Comparison of ENCODE assay signal across 17 cellular contexts in genomic region chr1:29650476-29650875, GRCh38.
DNase-seq lines count a peak whose midpoint lies in the region; ATAC-seq, FAIRE-seq and TF ChIP-seq lines count a peak whose summit lies in the region.
"Had no signal": no experiment of that assay in that cellular context is flagged by ENCODE, and none has a peak within 500 bp of the region (broad histone marks: within the 10 kb centered on the region; RNA-seq: fewer than 3 reads in every experiment).

No MANE protein-coding gene starts in this region.

- H3K27ac ChIP-seq in H9 (ENCODE audit: insufficient read length, low read depth, low read length) = no peak overlapping the region
- no peak overlapping the region for H3K27ac ChIP-seq in colonic mucosa

- H3K27me3 Mint-ChIP-seq in activated CD4-positive, alpha-beta memory T cell treated with anti-CD3 and anti-CD28 coated beads, Interleukin-2, amount 10 ng/mL, durations not matched to agents 7 days and 5 days = peaks cover 10% of the 10 kb centered on the region
- peaks cover 16% of the 10 kb centered on the region for H3K27me3 Mint-ChIP-seq in activated CD4-positive, alpha-beta memory T cell treated with anti-CD3 and anti-CD28 coated beads for 36 hours
- H3K27me3 Mint-ChIP-seq in H9 (ENCODE audit: low read depth) = no peaks in the 10 kb centered on the region; the same call in 1 of the 2 replicates
- peaks cover 13 to 52% (median 31%) of the 10 kb centered on the region in 5 donors for H3K27me3 Mint-ChIP-seq in naive thymus-derived CD8-positive, alpha-beta T cell

- no peak overlapping the region for H3K4me3 ChIP-seq in colonic mucosa
- H3K4me3 ChIP-seq: MG63 had no signal

- H3K4me1 ChIP-seq in H9 (ENCODE audit: insufficient read depth, low read length) (no peaks in the 10 kb centered on the region), colonic mucosa (no peaks in the 10 kb centered on the region)

- no peak overlapping the region for H3K18ac ChIP-seq in H9 (ENCODE audit: insufficient read length, low read depth, low read length)

- no peak overlapping the region for H3T11ph ChIP-seq in H9 (ENCODE audit: low read length)

- H4K8ac ChIP-seq in H9 (replicated peaks; ENCODE audit: insufficient read length, low read depth, low read length) = no peak overlapping the region

- no peaks in the 10 kb centered on the region for H3K9me3 Mint-ChIP-seq in activated CD4-positive, alpha-beta memory T cell treated with anti-CD3 and anti-CD28 coated beads, Interleukin-2, amount 10 ng/mL, durations not matched to agents 7 days and 5 days
- H3K9me3 Mint-ChIP-seq in activated CD4-positive, alpha-beta memory T cell treated with anti-CD3 and anti-CD28 coated beads for 36 hours = no peaks in the 10 kb centered on the region
- H3K9me3 Mint-ChIP-seq in H9 = no peaks in the 10 kb centered on the region
- H3K9me3 Mint-ChIP-seq in naive thymus-derived CD8-positive, alpha-beta T cell = peaks cover 0 to 5% (median 0%) of the 10 kb centered on the region in 9 donors

- no peaks in the 10 kb centered on the region for H4K20me1 ChIP-seq in H9 (ENCODE audit: control insufficient read depth, insufficient read depth, insufficient read length)

- H3K23me2 ChIP-seq in H9 (ENCODE audit: insufficient read length, low read depth, low read length, poor library complexity, severe bottlenecking) = no peaks in the 10 kb centered on the region

- no peak overlapping the region for H3K27ac Mint-ChIP-seq in activated CD4-positive, alpha-beta memory T cell treated with anti-CD3 and anti-CD28 coated beads, Interleukin-2, amount 10 ng/mL, durations not matched to agents 7 days and 5 days
- H3K27ac Mint-ChIP-seq in activated CD4-positive, alpha-beta memory T cell treated with anti-CD3 and anti-CD28 coated beads for 36 hours = no peak overlapping the region
- no peak overlapping the region for H3K27ac Mint-ChIP-seq in H9
- H3K27ac Mint-ChIP-seq in naive thymus-derived CD8-positive, alpha-beta T cell = no peak overlapping the region

- H2BK12ac ChIP-seq in H9 (ENCODE audit: insufficient read length, low read depth, low read length) = no peak overlapping the region

- no peak overlapping the region for H3K9ac ChIP-seq in H9 (ENCODE audit: extremely low read depth, insufficient read length, low read length)
- H3K9ac ChIP-seq in colonic mucosa (ENCODE audit: low read depth in 2 of 2, low read length in 2 of 2) = no peak overlapping the region

- no peak overlapping the region for H2BK15ac ChIP-seq in H9 (ENCODE audit: low read depth, low read length)

- no CpG with 5 or more reads among the region's 3 CpGs for WGBS in H9 (ENCODE audit: extremely low coverage, insufficient read length, low lambda C conversion rate)

- H2AFZ ChIP-seq in H9 (ENCODE audit: low read length) = no peak overlapping the region

- POLR2A ChIA-PET in activated CD4-positive, alpha-beta memory T cell treated with anti-CD3 and anti-CD28 coated beads, Interleukin-2, amount 10 ng/mL, durations not matched to agents 7 days and 5 days (lab: Charles Lee) = no interaction called here
- POLR2A ChIA-PET in activated CD4-positive, alpha-beta memory T cell treated with anti-CD3 and anti-CD28 coated beads for 36 hours (lab: Charles Lee) = no interaction called here
- POLR2A ChIA-PET in naive thymus-derived CD8-positive, alpha-beta T cell (lab: Charles Lee) = no interaction called here

- no peak overlapping the region for H2BK20ac ChIP-seq in H9 (ENCODE audit: low read depth, low read length, poor library complexity, severe bottlenecking)

- no peaks in the 10 kb centered on the region for H3K27me3 ChIP-seq in H9 (ENCODE audit: insufficient read depth, low read length)
- H3K27me3 ChIP-seq in colonic mucosa = no peaks in the 10 kb centered on the region
- H3K27me3 ChIP-seq: MG63 had no signal

- H4K5ac ChIP-seq in H9 (ENCODE audit: insufficient read length, low read depth, low read length) = no peak overlapping the region

- no peak for FAIRE-seq in HTR-8/SVneo (lab: Jason Lieb, UNC)
- FAIRE-seq: H1, HepG2 had no signal

- H3K4me1 Mint-ChIP-seq in activated CD4-positive, alpha-beta memory T cell treated with anti-CD3 and anti-CD28 coated beads, Interleukin-2, amount 10 ng/mL, durations not matched to agents 7 days and 5 days = no peaks in the 10 kb centered on the region
- H3K4me1 Mint-ChIP-seq in activated CD4-positive, alpha-beta memory T cell treated with anti-CD3 and anti-CD28 coated beads for 36 hours (ENCODE audit: low read depth) = no peaks in the 10 kb centered on the region
- H3K4me1 Mint-ChIP-seq in H9 = peaks cover 8% of the 10 kb centered on the region in 2 experiments
- no peaks in the 10 kb centered on the region for H3K4me1 Mint-ChIP-seq in naive thymus-derived CD8-positive, alpha-beta T cell

- no peak overlapping the region for H2AK5ac ChIP-seq in H9 (ENCODE audit: insufficient read length, low read length)

- CTCF ChIA-PET in activated CD4-positive, alpha-beta memory T cell treated with anti-CD3 and anti-CD28 coated beads, Interleukin-2, amount 10 ng/mL, durations not matched to agents 7 days and 5 days (lab: Charles Lee) = no interaction called here
- CTCF ChIA-PET in activated CD4-positive, alpha-beta memory T cell treated with anti-CD3 and anti-CD28 coated beads for 36 hours (lab: Charles Lee) = no interaction called here

- no peak for TF ChIP-seq CTCF in H9 (conservative IDR thresholded peaks at IDR 0.05)
- no peak for TF ChIP-seq CTCF in colonic mucosa (IDR thresholded peaks at IDR 0.05)

- no peaks in the 10 kb centered on the region for H3K79me2 ChIP-seq in H9 (ENCODE audit: insufficient read depth, low read length)

- H2BK120ac ChIP-seq in H9 (ENCODE audit: low read depth, low read length, poor library complexity, severe bottlenecking) = no peak overlapping the region

- no peak overlapping the region for H4K91ac ChIP-seq in H9 (ENCODE audit: insufficient read length, low read depth, low read length)

- ATAC-seq in naive thymus-derived CD8-positive, alpha-beta T cell = no peak
- ATAC-seq: HepG2, Right ventricle myocardium inferior had no signal

- intact Hi-C loops in activated CD4-positive, alpha-beta memory T cell treated with anti-CD3 and anti-CD28 coated beads for 36 hours (cut with micrococcal nuclease) = no loop called here
- intact Hi-C loops in colonic mucosa (cut with DNase I) = no loop called here

- peak; percentile 6 for DNase-seq in activated CD4-positive, alpha-beta memory T cell treated with anti-CD3 and anti-CD28 coated beads, Interleukin-2, amount 10 ng/mL, durations not matched to agents 7 days and 5 days
- no peak for DNase-seq in activated CD4-positive, alpha-beta memory T cell treated with anti-CD3 and anti-CD28 coated beads for 36 hours
- DNase-seq in H9 = peak; percentile 5
- DNase-seq in colonic mucosa = peak; percentile 3
- DNase-seq in stimulated activated CD8-positive, alpha-beta memory T cell treated with anti-CD3 and anti-CD28 coated beads, Interleukin-4, amount 100 ng/mL, for 48 hours = peak; percentile 2
- DNase-seq in GDM1 (lab: John Stamatoyannopoulos, UW) = no peak
- no peak for DNase-seq in HTR-8/SVneo (ENCODE audit: insufficient read length, low spot score)
- no peak for DNase-seq in naive thymus-derived CD8-positive, alpha-beta T cell
- DNase-seq: DMS 273 treated with DMSO at 0.1 percent for 48 hours, MG63, NCI-H1092, NCI-H146, NCI-H2081, NCI-H82 had no signal

- H3K36me3 ChIP-seq in colonic mucosa = no peaks in the 10 kb centered on the region
- H3K36me3 ChIP-seq: MG63 had no signal

- no peak overlapping the region for H3K56ac ChIP-seq in H9 (ENCODE audit: insufficient read length, low read depth, low read length)

- no peak overlapping the region for H2BK5ac ChIP-seq in H9 (ENCODE audit: insufficient read length, low read length)

- H3K4me2 ChIP-seq in H9 (ENCODE audit: insufficient read depth, insufficient read length, low read length) = no peak overlapping the region

- H3K4me3 Mint-ChIP-seq in activated CD4-positive, alpha-beta memory T cell treated with anti-CD3 and anti-CD28 coated beads, Interleukin-2, amount 10 ng/mL, durations not matched to agents 7 days and 5 days = no peak overlapping the region
- no peak overlapping the region for H3K4me3 Mint-ChIP-seq in activated CD4-positive, alpha-beta memory T cell treated with anti-CD3 and anti-CD28 coated beads for 36 hours
- no peak overlapping the region for H3K4me3 Mint-ChIP-seq in H9
- H3K4me3 Mint-ChIP-seq in naive thymus-derived CD8-positive, alpha-beta T cell = no peak overlapping the region

- H3K4ac ChIP-seq in H9 (ENCODE audit: low read depth, low read length) = no peak overlapping the region

- H3K23ac ChIP-seq in H9 (ENCODE audit: insufficient read length, low read depth, low read length) = no peak overlapping the region

- H3K9me3 ChIP-seq in H9 (ENCODE audit: control insufficient read depth, low read depth, low read length) (no peaks in the 10 kb centered on the region), colonic mucosa (no peaks in the 10 kb centered on the region)
- H3K9me3 ChIP-seq: MG63 had no signal

- no peak overlapping the region for H3K14ac ChIP-seq in H9 (ENCODE audit: insufficient read depth, low read length)

- no peaks in the 10 kb centered on the region for H3K36me3 Mint-ChIP-seq in activated CD4-positive, alpha-beta memory T cell treated with anti-CD3 and anti-CD28 coated beads, Interleukin-2, amount 10 ng/mL, durations not matched to agents 7 days and 5 days (ENCODE audit: low read depth)
- no peaks in the 10 kb centered on the region for H3K36me3 Mint-ChIP-seq in activated CD4-positive, alpha-beta memory T cell treated with anti-CD3 and anti-CD28 coated beads for 36 hours
- H3K36me3 Mint-ChIP-seq in H9 (ENCODE audit: insufficient read depth in 1 of 3, low read depth in 3 of 3) = no peaks in the 10 kb centered on the region
- H3K36me3 Mint-ChIP-seq in naive thymus-derived CD8-positive, alpha-beta T cell = no peaks in the 10 kb centered on the region

- no peaks in the 10 kb centered on the region for H3K79me1 ChIP-seq in H9 (ENCODE audit: insufficient read depth, low read depth, low read length, poor library complexity, severe bottlenecking)

Comparison
In these comparisons a context has a peak if more than half of its experiments do, and no peak if none do; other contexts are left out.
1. DNase-seq: peak in activated CD4-positive, alpha-beta memory T cell treated with anti-CD3 and anti-CD28 coated beads, Interleukin-2, amount 10 ng/mL, durations not matched to agents 7 days and 5 days (single experiment), H9 (single experiment), colonic mucosa (single experiment) and stimulated activated CD8-positive, alpha-beta memory T cell treated with anti-CD3 and anti-CD28 coated beads, Interleukin-4, amount 100 ng/mL, for 48 hours (single experiment); none in activated CD4-positive, alpha-beta memory T cell treated with anti-CD3 and anti-CD28 coated beads for 36 hours (single experiment), GDM1 (single experiment), HTR-8/SVneo (single experiment) and naive thymus-derived CD8-positive, alpha-beta T cell (0 of 10).